8 cellular contexts compared by ENCODE assay signal in the genomic region with DNA sequence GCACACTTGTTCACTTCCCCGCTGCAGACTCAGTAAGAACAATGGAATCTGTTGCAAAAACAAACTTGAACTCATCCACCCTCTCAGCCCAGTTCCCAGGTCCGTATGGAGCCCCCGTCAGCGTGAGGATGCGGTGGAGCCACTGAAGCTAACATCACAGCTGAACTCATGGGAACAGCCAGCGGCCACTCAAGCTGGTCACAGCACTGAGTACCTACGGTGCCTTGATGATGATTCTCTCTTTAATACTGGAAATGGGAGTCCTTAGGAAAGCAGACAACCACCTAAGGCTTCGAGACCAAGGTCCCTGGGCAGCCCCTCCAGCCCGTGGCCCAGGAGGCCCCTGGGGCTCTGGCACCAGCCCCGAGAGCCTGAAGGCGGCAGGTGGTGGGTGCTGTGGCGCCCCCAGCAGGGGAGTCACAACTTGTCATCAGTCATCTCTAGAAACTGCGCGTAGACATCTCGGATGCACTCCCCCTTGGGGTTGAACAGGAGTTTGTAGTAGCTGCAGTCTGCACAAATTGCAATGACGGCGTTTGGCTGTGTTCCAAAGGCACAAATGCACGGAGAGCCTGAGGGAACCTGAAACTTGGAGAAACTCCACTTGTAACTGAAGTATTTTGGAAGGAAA. TPM values are rescaled to one million over a fixed set of nuclear protein-coding genes. Genes with fewer than 3 reads are reported as not detected.
A peak's percentile ranks its signal among the peaks of the same experiment; 100 is the strongest.
DNase-seq lines count a peak whose midpoint lies in the region; ATAC-seq, FAIRE-seq and TF ChIP-seq lines count a peak whose summit lies in the region.

No MANE protein-coding gene starts in this region.

- H3K4me2 ChIP-seq in HepG2 (ENCODE audit: low read depth, low read length), result peak overlapping the region; percentile 38

- TF ChIP-seq CTCF in 22Rv1 (IDR thresholded peaks at IDR 0.05), result peak; percentile 41
- TF ChIP-seq CTCF in GM12873 (IDR thresholded peaks at IDR 0.05; ENCODE audit: insufficient read depth, low read depth, low read length, missing control alignments), result peak; percentile 61
- TF ChIP-seq CTCF in MCF 10A (IDR thresholded peaks at IDR 0.05; ENCODE audit: unreplicated experiment), result no peak
- peak; percentile 54 for TF ChIP-seq CTCF in HepG2 (CRISPR knock-in tag; IDR thresholded peaks at IDR 0.05)
- TF ChIP-seq CTCF in transverse colon (IDR thresholded peaks at IDR 0.05), result peak in 2 of 5 experiments; percentile 14 to 16

- POLR2A ChIA-PET in MCF 10A (lab: Yijun Ruan, JAX) (no interaction called here), HepG2 (lab: Yijun Ruan, JAX) (no interaction called here)

- H3K9me3 ChIP-seq in HepG2 (ENCODE audit: low read length) (no peaks in the 10 kb centered on the region), transverse colon (no peaks in the 10 kb centered on the region)

- TF ChIP-seq POLR2A in HepG2 (IDR thresholded peaks at IDR 0.05; ENCODE audit: insufficient read depth in 1 of 2, low read depth in 2 of 2, low read length in 2 of 2), result no peak
- TF ChIP-seq POLR2A in transverse colon (IDR thresholded peaks at IDR 0.05), result no peak

- H4K20me1 ChIP-seq in HepG2 (ENCODE audit: insufficient read depth, low read length), result no peaks in the 10 kb centered on the region

- H3K9ac ChIP-seq in HepG2 (ENCODE audit: insufficient read depth, low read depth, low read length), result no peak overlapping the region

- H3K36me3 Mint-ChIP-seq in MCF 10A (ENCODE audit: insufficient read depth, unreplicated experiment), result no peaks in the 10 kb centered on the region

- no peak overlapping the region for H2AFZ ChIP-seq in HepG2 (ENCODE audit: low read length)

- H3K27me3 Mint-ChIP-seq in MCF 10A (ENCODE audit: insufficient read depth, unreplicated experiment), result no peaks in the 10 kb centered on the region

- BruUV-seq in MCF 10A (replicated peaks; lab: Mats Ljungman, UMichigan) (no TSS peak), HepG2 (replicated peaks; lab: Mats Ljungman, UMichigan) (no TSS peak)

- peak; percentile 90 for DNase-seq in RPMI8226
- peak; percentile 68 for DNase-seq in MCF 10A (ENCODE audit: unreplicated experiment)
- DNase-seq in HepG2 (ENCODE audit: low spot score), result peak; percentile 52
- DNase-seq in transverse colon, result peak; percentile 33

- H3K36me3 ChIP-seq in HepG2 (replicated peaks in 1 of 2; ENCODE audit: control insufficient read depth in 1 of 2, insufficient read depth in 2 of 2, low read length in 2 of 2), result no peaks in the 10 kb centered on the region
- no peaks in the 10 kb centered on the region for H3K36me3 ChIP-seq in transverse colon

- TF ChIP-seq EP300 in HepG2 (IDR thresholded peaks at IDR 0.05; ENCODE audit: low read depth in 2 of 2, low read length in 2 of 2) (no peak), HepG2 (CRISPR knock-in tag; IDR thresholded peaks at IDR 0.05; ENCODE audit: borderline replicate concordance) (no peak), transverse colon (IDR thresholded peaks at IDR 0.05; ENCODE audit: low read depth) (no peak)

- no peaks in the 10 kb centered on the region for H3K79me2 ChIP-seq in HepG2 (ENCODE audit: insufficient read depth, low read length)

- H3K4me3 Mint-ChIP-seq in MCF 10A (ENCODE audit: unreplicated experiment), result no peak overlapping the region

- H3K4me1 ChIP-seq in HepG2 (ENCODE audit: insufficient read depth, low read length) (peaks cover 13% of the 10 kb centered on the region), transverse colon (peaks cover 0 to 15% (median 3%) of the 10 kb centered on the region in 4 donors)

- 10% methylated on average over 10 of the region's 18 CpGs for WGBS in HepG2 (ENCODE audit: low lambda C conversion rate)
- WGBS in transverse colon (ENCODE audit: low coverage in 1 of 2), 2 donors, result 40 to 59% methylated on average over 3 to 16 of the region's 18 CpGs

- H3K4me1 Mint-ChIP-seq in MCF 10A (ENCODE audit: insufficient read depth, unreplicated experiment), result no peaks in the 10 kb centered on the region

- CTCF ChIA-PET in MCF 10A (lab: Yijun Ruan, JAX) (interaction anchor here (0.6 kb wide), 1 partner anchor 199 kb away, joined by 3 read pairs; no protein-coding TSS in a partner anchor), HepG2 (lab: Yijun Ruan, JAX; ENCODE audit: low intra/inter-chr PET ratio, low total read pairs) (no interaction called here)

- peak; percentile 12 for FAIRE-seq in HepG2 (lab: Jason Lieb, UNC)

- H3K4me3 ChIP-seq in HepG2 (replicated peaks in 1 of 3; ENCODE audit: insufficient read depth in 1 of 3, low read depth in 2 of 3, low read length in 3 of 3) (0 out of 6 replicates have a peak overlapping the region, but pooled peaks of 1 of the 3 experiments have one; percentile 15), transverse colon (no peak overlapping the region)

- in situ Hi-C loops in HepG2 (cut with HindIII; ENCODE audit: extremely low pct_ligation_motif_present, low pct_unique_long_range_greater_than_20kb) (no loop called here), transverse colon (cut with MboI; ENCODE audit: low pct_ligation_motif_present in 1 of 4, low pct_unique_long_range_greater_than_20kb in 1 of 4, low sequenced_read_pairs in 3 of 4) (no loop called here)

- H3K9me3 Mint-ChIP-seq in MCF 10A (ENCODE audit: unreplicated experiment), result no peaks in the 10 kb centered on the region

- TF ChIP-seq RAD21 in HepG2 (CRISPR knock-in tag; IDR thresholded peaks at IDR 0.05), result no peak

- H3K27ac ChIP-seq in 22Rv1 (no peak overlapping the region), HepG2 (ENCODE audit: extremely low read length, insufficient read depth, low read length) (no peak overlapping the region), transverse colon (no peak overlapping the region)

- H3K27ac Mint-ChIP-seq in MCF 10A (ENCODE audit: low read depth, unreplicated experiment), result no peak overlapping the region

- peak; percentile 86 for ATAC-seq in HepG2
- no peak for ATAC-seq in GM21717 (IDR thresholded peaks at IDR 0.05; ENCODE audit: unreplicated experiment)
- ATAC-seq in GM21381 (IDR thresholded peaks at IDR 0.05; ENCODE audit: unreplicated experiment), result no peak

- H3K27me3 ChIP-seq in HepG2 (ENCODE audit: control insufficient read depth in 1 of 2, insufficient read depth in 2 of 2, low read length in 2 of 2) (peaks cover 2 to 12% of the 10 kb centered on the region in 2 experiments; a peak in 2 of 5 replicates), transverse colon (no peaks in the 10 kb centered on the region)

- intact Hi-C loops in MCF 10A (cut with micrococcal nuclease) (no loop called here), HepG2 (cut with micrococcal nuclease; ENCODE audit: unreplicated experiment) (no loop called here), transverse colon (cut with DNase I; ENCODE audit: low total_unique reads) (no loop called here)

TF ChIP-seq in HepG2, 621 proteins besides CTCF, POLR2A, EP300 and RAD21 (continues in another document):
- TF ChIP-seq ZNF180 (CRISPR knock-in tag; IDR thresholded peaks at IDR 0.05; ENCODE audit: borderline replicate concordance, low read depth) (no peak), CREB1 (IDR thresholded peaks at IDR 0.05) (peak; percentile 13; the same call in 1 of the 2 replicates), CREB1 (CRISPR knock-in tag; IDR thresholded peaks at IDR 0.05) (no peak), ZNF326 (CRISPR knock-in tag; IDR thresholded peaks at IDR 0.05; ENCODE audit: borderline replicate concordance) (no peak), STAG1 (CRISPR knock-in tag; IDR thresholded peaks at IDR 0.05) (peak; percentile 15; the same call in 1 of the 2 replicates)
- TF ChIP-seq, protein P1, sequence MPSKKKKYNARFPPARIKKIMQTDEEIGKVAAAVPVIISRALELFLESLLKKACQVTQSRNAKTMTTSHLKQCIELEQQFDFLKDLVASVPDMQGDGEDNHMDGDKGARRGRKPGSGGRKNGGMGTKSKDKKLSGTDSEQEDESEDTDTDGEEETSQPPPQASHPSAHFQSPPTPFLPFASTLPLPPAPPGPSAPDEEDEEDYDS (CRISPR knock-in tag; IDR thresholded peaks at IDR 0.05), result no peak

RNA-seq across cellular contexts. Expression of gene RHOT1, which starts 31.0 kb away (rescaled TPM):
- total RNA-seq in MCF 10A (2022) (19.8 and 21.9 TPM in 2 replicates), HepG2 (2016; rRNA removed; fragmentation: Illumina TruSeq; extraction: Trizol) (25.6 and 29.5 TPM in 2 replicates), transverse colon (10 to 100 TPM; 10.5 to 43.3 (median 30.8) TPM)
- 16.0 and 18.5 TPM in 2 replicates for total RNA-seq in HepG2 (2016; cell fraction: cytosol; rRNA removed; fragmentation: Illumina TruSeq; extraction: Trizol; ENCODE audit: low read depth)
- total RNA-seq in HepG2 (2016; cell fraction: insoluble cytoplasmic fraction; rRNA removed; fragmentation: Illumina TruSeq; extraction: Trizol), result 28.1 and 32.3 TPM in 2 replicates
- 28.9 and 30.2 TPM in 2 replicates for total RNA-seq in HepG2 (2016; cell fraction: membrane; rRNA removed; fragmentation: Illumina TruSeq; extraction: Trizol)
- 26.9 and 28.2 TPM in 2 replicates for total RNA-seq in HepG2 (2016; cell fraction: nucleus; rRNA removed; fragmentation: Illumina TruSeq; extraction: Trizol)
- polyA plus RNA-seq in HepG2 (2011; rRNA removed), result 32.5 and 41.5 TPM in 2 replicates
- polyA plus RNA-seq in HepG2 (2011; cell fraction: cytosol; rRNA removed), result 18.7 and 30.4 TPM in 2 replicates
- polyA plus RNA-seq in HepG2 (2011; cell fraction: nucleus; rRNA removed), result 9.7 and 15.2 TPM in 2 replicates
- polyA plus RNA-seq in HepG2 (2012), result 16.7 and 20.5 TPM in 2 replicates
- 7.1 and 8.2 TPM in 2 replicates for polyA plus RNA-seq in HepG2 (2016; cell fraction: cytosol; fragmentation: Illumina TruSeq; extraction: Trizol; ENCODE audit: low read depth)
- 29.2 and 30.8 TPM in 2 replicates for polyA plus RNA-seq in HepG2 (2016; cell fraction: insoluble cytoplasmic fraction; fragmentation: Illumina TruSeq; extraction: Trizol; ENCODE audit: low read depth)
- 20.4 and 22.8 TPM in 2 replicates for polyA plus RNA-seq in HepG2 (2016; cell fraction: membrane; fragmentation: Illumina TruSeq; extraction: Trizol; ENCODE audit: low read depth)
- 28.3 and 30.5 TPM in 2 replicates for polyA plus RNA-seq in HepG2 (2016; cell fraction: nucleus; fragmentation: Illumina TruSeq; extraction: Trizol; ENCODE audit: insufficient read depth, low read depth)
- polyA minus RNA-seq in HepG2 (2011; rRNA and poly(A)+ RNA removed; ENCODE audit: low replicate concordance), result 19.0 and 20.1 TPM in 2 replicates
- polyA minus RNA-seq in HepG2 (2011; cell fraction: cytosol; rRNA and poly(A)+ RNA removed), result 17.0 and 19.7 TPM in 2 replicates
- 48.0 and 48.5 TPM in 2 replicates for polyA minus RNA-seq in HepG2 (2011; cell fraction: nucleus; rRNA and poly(A)+ RNA removed)

Comparison
In these comparisons a context has a peak if more than half of its experiments do, and no peak if none do; other contexts are left out.
1. DNase-seq: peak in every context shown above with its lines; median percentile 90 in RPMI8226; 68 in MCF 10A; 52 in HepG2; 33 in transverse colon.